ENCODE assay signal across 8 cellular contexts in genomic region chr4:40325406-40326019, GRCh38. TPM values are rescaled to one million over a fixed set of nuclear protein-coding genes. Genes with fewer than 3 reads are reported as not detected.
DNase-seq lines count a peak whose midpoint lies in the region; ATAC-seq and TF ChIP-seq lines count a peak whose summit lies in the region.

No MANE protein-coding gene starts in this region.

- H3K27ac Mint-ChIP-seq in CD4-positive, alpha-beta memory T cell, result peak overlapping the region in 5 of 7 donors; percentile 2 to 80 (median 48)
- no peak overlapping the region for H3K27ac Mint-ChIP-seq in activated CD4-positive, alpha-beta T cell treated with anti-CD3 and anti-CD28 coated beads for 36 hours

- no peaks in the 10 kb centered on the region for H3K9me3 Mint-ChIP-seq in CD4-positive, alpha-beta memory T cell
- no peaks in the 10 kb centered on the region for H3K9me3 Mint-ChIP-seq in activated CD4-positive, alpha-beta T cell treated with anti-CD3 and anti-CD28 coated beads for 36 hours (ENCODE audit: low read depth)

- H3K4me3 Mint-ChIP-seq in CD4-positive, alpha-beta memory T cell, result no peak overlapping the region
- H3K4me3 Mint-ChIP-seq in activated CD4-positive, alpha-beta T cell treated with anti-CD3 and anti-CD28 coated beads for 36 hours, result no peak overlapping the region

- peak; percentile 75 to 83 (median 79) for DNase-seq in CD4-positive, alpha-beta memory T cell
- DNase-seq in NCI-H2227 (lab: John Stamatoyannopoulos, UW; ENCODE audit: unreplicated experiment) (peak; percentile 76), myocyte (ENCODE audit: low read depth) (peak; percentile 59), upper lobe of right lung (no peak)
- peak; percentile 78 for DNase-seq in activated CD4-positive, alpha-beta T cell treated with anti-CD3 and anti-CD28 coated beads for 36 hours
- peak; percentile 41 to 51 (median 45) for DNase-seq in effector memory CD4-positive, alpha-beta T cell

- CTCF ChIA-PET in CD4-positive, alpha-beta memory T cell (lab: Charles Lee; ENCODE audit: partially characterized antibody), result interaction anchor here (0.6 to 5.1 kb wide), 54 partner anchors 9 to 877 kb away, joined by 3 to 106 read pairs (median 4); partner anchors contain the start of genes CHRNA9, N4BP2, PDS5A and RHOH
- CTCF ChIA-PET in activated CD4-positive, alpha-beta T cell treated with anti-CD3 and anti-CD28 coated beads for 36 hours (lab: Charles Lee), result interaction anchor here (0.5 to 4.9 kb wide), 56 partner anchors 9 to 857 kb away, joined by 3 to 42 read pairs (median 4); partner anchors contain the start of genes CHRNA9, N4BP2 and RHOH

- peak; percentile 81 for TF ChIP-seq CTCF in upper lobe of right lung (IDR thresholded peaks at IDR 0.05)

- no peaks in the 10 kb centered on the region for H3K9me3 ChIP-seq in CD4-positive, alpha-beta memory T cell (ENCODE audit: control insufficient read depth in 1 of 2, low read length in 2 of 2)
- no peaks in the 10 kb centered on the region for H3K9me3 ChIP-seq in effector memory CD4-positive, alpha-beta T cell (ENCODE audit: control insufficient read depth, low read length)
- no peaks in the 10 kb centered on the region for H3K9me3 ChIP-seq in upper lobe of right lung

- POLR2A ChIA-PET in CD4-positive, alpha-beta memory T cell (lab: Charles Lee; ENCODE audit: partially characterized antibody), result interaction anchor here (0.6 to 2.2 kb wide), 13 partner anchors 9 to 269 kb away, joined by 3 to 21 read pairs (median 4); partner anchors contain the start of gene N4BP2
- POLR2A ChIA-PET in activated CD4-positive, alpha-beta T cell treated with anti-CD3 and anti-CD28 coated beads for 36 hours (lab: Charles Lee), result interaction anchor here (0.7 to 2.0 kb wide), 4 partner anchors 8 to 273 kb away, joined by 3 to 8 read pairs (median 6); no protein-coding TSS in a partner anchor

- peaks cover 5 to 17% (median 6%) of the 10 kb centered on the region in 4 donors for H3K4me1 Mint-ChIP-seq in CD4-positive, alpha-beta memory T cell
- peaks cover 27% of the 10 kb centered on the region for H3K4me1 Mint-ChIP-seq in activated CD4-positive, alpha-beta T cell treated with anti-CD3 and anti-CD28 coated beads for 36 hours

- ATAC-seq in GM19043 (IDR thresholded peaks at IDR 0.05; ENCODE audit: low read depth, unreplicated experiment), result peak; percentile 98
- ATAC-seq in HG03175 (IDR thresholded peaks at IDR 0.05; ENCODE audit: unreplicated experiment), result peak; percentile 96
- ATAC-seq in activated CD4-positive, alpha-beta T cell treated with anti-CD3 and anti-CD28 coated beads for 36 hours, result peak; percentile 98
- ATAC-seq in upper lobe of right lung, result peak; percentile 88

- no peaks in the 10 kb centered on the region for H3K27me3 ChIP-seq in CD4-positive, alpha-beta memory T cell (ENCODE audit: insufficient read depth, low read length)
- H3K27me3 ChIP-seq in effector memory CD4-positive, alpha-beta T cell (replicated peaks; ENCODE audit: control insufficient read depth, insufficient read depth, low read length, poor library complexity, severe bottlenecking), result no peaks in the 10 kb centered on the region
- no peaks in the 10 kb centered on the region for H3K27me3 ChIP-seq in upper lobe of right lung

- intact Hi-C loops in CD4-positive, alpha-beta memory T cell (cut with micrococcal nuclease), result loop anchor here (1.0 to 5.0 kb wide), 7 partner anchors 8 to 856 kb away; partner anchors contain the start of genes N4BP2 and UBE2K
- intact Hi-C loops in activated CD4-positive, alpha-beta T cell treated with anti-CD3 and anti-CD28 coated beads for 36 hours (cut with DNase I, micrococcal nuclease), result loop anchor here (1.0 to 2.0 kb wide), 5 partner anchors 16 to 347 kb away; partner anchors contain the start of gene N4BP2 (in 2 of the 2)
- intact Hi-C loops in upper lobe of right lung (cut with DNase I), result no loop called here

- H3K4me3 ChIP-seq in CD4-positive, alpha-beta memory T cell (ENCODE audit: low read length in 2 of 2), result no peak overlapping the region
- no peak overlapping the region for H3K4me3 ChIP-seq in effector memory CD4-positive, alpha-beta T cell (ENCODE audit: insufficient read depth, low read depth, low read length, poor library complexity, severe bottlenecking)
- H3K4me3 ChIP-seq in upper lobe of right lung, result no peak overlapping the region

- no peaks in the 10 kb centered on the region for H3K36me3 ChIP-seq in CD4-positive, alpha-beta memory T cell (ENCODE audit: insufficient read depth, low read length)
- no peaks in the 10 kb centered on the region for H3K36me3 ChIP-seq in effector memory CD4-positive, alpha-beta T cell (ENCODE audit: control insufficient read depth, insufficient read depth, low read length)
- no peaks in the 10 kb centered on the region for H3K36me3 ChIP-seq in upper lobe of right lung

- H3K4me1 ChIP-seq in CD4-positive, alpha-beta memory T cell (ENCODE audit: insufficient read depth, low read length), result peaks cover 5% of the 10 kb centered on the region
- H3K4me1 ChIP-seq in effector memory CD4-positive, alpha-beta T cell (ENCODE audit: control insufficient read depth, insufficient read depth, low read length, poor library complexity, severe bottlenecking), result no peaks in the 10 kb centered on the region
- H3K4me1 ChIP-seq in upper lobe of right lung, result peaks cover 3% of the 10 kb centered on the region

- H3K27me3 Mint-ChIP-seq in CD4-positive, alpha-beta memory T cell, result peaks cover 0 to 6% of the 10 kb centered on the region in 2 donors
- H3K27me3 Mint-ChIP-seq in activated CD4-positive, alpha-beta T cell treated with anti-CD3 and anti-CD28 coated beads for 36 hours, result peaks cover 2% of the 10 kb centered on the region

- H3K36me3 Mint-ChIP-seq in CD4-positive, alpha-beta memory T cell, result no peaks in the 10 kb centered on the region
- no peaks in the 10 kb centered on the region for H3K36me3 Mint-ChIP-seq in activated CD4-positive, alpha-beta T cell treated with anti-CD3 and anti-CD28 coated beads for 36 hours (ENCODE audit: low read depth)

- no peak overlapping the region for H3K27ac ChIP-seq in CD4-positive, alpha-beta memory T cell (ENCODE audit: low read depth, low read length)
- H3K27ac ChIP-seq in effector memory CD4-positive, alpha-beta T cell (ENCODE audit: insufficient read depth, low read length, poor library complexity, severe bottlenecking), result no peak overlapping the region
- no peak overlapping the region for H3K27ac ChIP-seq in upper lobe of right lung

RNA-seq across cellular contexts. Expression of gene CHRNA9, which starts 9.6 kb away (rescaled TPM):
- total RNA-seq in CD4-positive, alpha-beta memory T cell, result not detected
- polyA plus RNA-seq in CD4-positive, alpha-beta memory T cell, result not detected
- total RNA-seq in activated CD4-positive, alpha-beta T cell treated with anti-CD3 and anti-CD28 coated beads for 36 hours, result not detected
- total RNA-seq in myocyte, result 0.62 TPM in 1 of 2 replicates, not detected in the other
- polyA plus RNA-seq in myocyte (2012), result 0.91 TPM
- total RNA-seq in upper lobe of right lung, result not detected
